Comparison of ENCODE assay signal across 17 cellular contexts in the genomic region with DNA sequence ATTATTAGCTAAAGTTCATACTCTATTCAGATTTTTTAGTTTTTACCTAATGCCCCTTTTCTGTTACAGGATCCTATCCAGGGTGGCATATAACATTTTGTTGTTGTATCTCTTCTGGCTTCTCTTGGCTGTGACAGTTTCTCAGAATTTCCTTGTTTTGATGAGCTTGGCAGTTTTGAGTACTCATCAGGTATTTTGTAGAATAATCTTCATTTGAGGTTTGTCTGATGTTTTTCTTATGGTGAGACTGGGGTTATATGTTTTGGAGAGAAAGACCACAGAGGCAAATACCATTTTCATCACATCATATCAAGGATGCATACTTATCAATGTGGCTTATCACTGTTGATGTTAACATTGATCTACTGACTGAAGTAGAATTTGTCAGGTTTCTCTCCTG. TPM values are rescaled to one million over a fixed set of nuclear protein-coding genes. Genes with fewer than 3 reads are reported as not detected.
"Had no signal": no experiment of that assay in that cellular context is flagged by ENCODE, and none has a peak within 500 bp of the region (broad histone marks: within the 10 kb centered on the region; RNA-seq: fewer than 3 reads in every experiment).

No MANE protein-coding gene starts in this region.

- H3K9me3 ChIP-seq: gastrocnemius medialis, heart left ventricle, ovary, sigmoid colon, spleen, suprapubic skin had no signal

- H3K4me3 Mint-ChIP-seq: mesothelial cell of epicardium; neural progenitor cell; stimulated activated naive CD8-positive, alpha-beta T cell treated with anti-CD3 and anti-CD28 coated beads, Interleukin-15, Interleukin-2, amounts not matched to agents 100 ng/mL and 50 ng/mL, for 24 hours; type B pancreatic cell had no signal

- H3K36me3 Mint-ChIP-seq: mesothelial cell of epicardium, neural progenitor cell, type B pancreatic cell had no signal

- H3K4me3 ChIP-seq: dorsolateral prefrontal cortex, gastrocnemius medialis, heart left ventricle, lung, neural progenitor cell, ovary, sigmoid colon, spleen, suprapubic skin had no signal

- H3K27me3 Mint-ChIP-seq: stimulated activated naive CD8-positive, alpha-beta T cell treated with anti-CD3 and anti-CD28 coated beads, Interleukin-15, Interleukin-2, amounts not matched to agents 100 ng/mL and 50 ng/mL, for 24 hours had no signal

- H3K27ac Mint-ChIP-seq: activated T-helper 2 cell treated with anti-CD3 and anti-CD28 coated beads, Interferon-gamma antibody, Interleukin-2, Interleukin-4, amounts not matched to agents 10 μg/mL and 5 μg/mL and 100 μg/mL, durations not matched to agents 14 hours and 24 hours and 36 hours; mesothelial cell of epicardium; neural progenitor cell; stimulated activated naive CD8-positive, alpha-beta T cell treated with anti-CD3 and anti-CD28 coated beads, Interleukin-15, Interleukin-2, amounts not matched to agents 100 ng/mL and 50 ng/mL, for 24 hours; type B pancreatic cell had no signal

- DNase-seq: activated CD4-positive, alpha-beta T cell treated with anti-CD3 and anti-CD28 coated beads for 1 hour; dorsolateral prefrontal cortex; erythroblast; gastrocnemius medialis; heart left ventricle; ovary; sigmoid colon; spleen had no signal

- H3K9me3 Mint-ChIP-seq: activated T-helper 2 cell treated with anti-CD3 and anti-CD28 coated beads, Interferon-gamma antibody, Interleukin-2, Interleukin-4, amounts not matched to agents 10 μg/mL and 5 μg/mL and 100 μg/mL, durations not matched to agents 14 hours and 24 hours and 36 hours; mesothelial cell of epicardium; neural progenitor cell; stimulated activated naive CD8-positive, alpha-beta T cell treated with anti-CD3 and anti-CD28 coated beads, Interleukin-15, Interleukin-2, amounts not matched to agents 100 ng/mL and 50 ng/mL, for 24 hours; type B pancreatic cell had no signal

- H3K36me3 ChIP-seq: gastrocnemius medialis, heart left ventricle, neural progenitor cell, ovary, sigmoid colon, spleen, suprapubic skin had no signal

- H3K27me3 ChIP-seq: ovary, spleen, suprapubic skin had no signal

- ATAC-seq: gastrocnemius medialis, heart left ventricle had no signal

- H3K27ac ChIP-seq: dorsolateral prefrontal cortex, gastrocnemius medialis, heart left ventricle, neural progenitor cell, ovary, sigmoid colon, suprapubic skin had no signal

RNA-seq across cellular contexts. Expression of gene LYZ, which starts 14.0 kb away (rescaled TPM):
- total RNA-seq: activated CD8-positive, alpha-beta memory T cell treated with anti-CD3 and anti-CD28 coated beads for 36 hours; activated T-helper 2 cell treated with anti-CD3 and anti-CD28 coated beads, Interferon-gamma antibody, Interleukin-2, Interleukin-4, amounts not matched to agents 10 μg/mL and 5 μg/mL and 100 μg/mL, durations not matched to agents 14 hours and 24 hours and 36 hours; myocyte had no signal
